In the genomic region with DNA sequence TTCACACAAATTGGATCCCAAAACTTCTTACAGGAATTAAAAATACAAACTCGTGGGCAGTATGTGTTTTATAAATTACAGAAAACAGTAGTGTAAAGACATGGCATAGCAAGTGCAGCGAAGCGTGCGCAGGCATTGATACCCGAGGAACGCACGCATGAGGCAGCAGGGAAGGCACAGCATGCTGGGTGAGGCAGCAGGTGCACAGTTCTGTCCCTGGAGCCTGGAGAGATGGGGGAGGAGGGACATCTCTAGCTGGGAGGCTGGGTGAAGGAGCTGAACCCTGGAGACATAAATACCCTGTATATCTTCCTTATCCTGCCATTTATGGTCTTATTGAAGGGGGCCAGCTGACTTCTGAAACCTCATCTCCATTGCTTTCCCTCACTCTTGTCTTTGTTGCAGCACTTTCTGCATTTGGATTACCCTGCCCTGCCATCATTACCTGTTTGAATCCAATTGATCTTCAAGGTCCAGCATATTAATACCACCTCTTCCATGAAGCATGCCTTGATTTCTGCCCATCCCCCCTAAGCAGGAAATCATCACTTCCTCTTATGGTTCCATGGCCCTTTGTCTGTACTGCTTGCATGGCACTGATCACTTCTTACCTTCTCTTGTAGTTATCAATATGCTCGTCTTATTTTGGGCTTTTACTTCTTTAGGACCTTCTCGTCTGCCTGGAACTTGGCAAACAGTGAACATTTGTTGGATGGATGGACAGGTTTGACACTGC, we compare ENCODE assay signal across 11 cellular contexts. TPM values are rescaled to one million over a fixed set of nuclear protein-coding genes. Genes with fewer than 3 reads are reported as not detected.
DNase-seq lines count a peak whose midpoint lies in the region; ATAC-seq and TF ChIP-seq lines count a peak whose summit lies in the region.
"Had no signal": no experiment of that assay in that cellular context is flagged by ENCODE, and none has a peak within 500 bp of the region (broad histone marks: within the 10 kb centered on the region; RNA-seq: fewer than 3 reads in every experiment).

No MANE protein-coding gene starts in this region.

- CTCF ChIA-PET in activated naive CD4-positive, alpha-beta T cell treated with anti-CD3 and anti-CD28 coated beads, Interleukin-2, amount 10 ng/mL, durations not matched to agents 7 days and 5 days (lab: Charles Lee) = no interaction called here
- CTCF ChIA-PET in PC-3 (lab: Charles Lee) = no interaction called here

- 79 to 81% methylated on average over 9 of the region's 9 CpGs for WGBS in testis, 2 donors

- no peak for TF ChIP-seq CTCF in endothelial cell (IDR thresholded peaks at IDR 0.05; ENCODE audit: unreplicated experiment)
- no peak for TF ChIP-seq CTCF in testis (IDR thresholded peaks at IDR 0.05)
- TF ChIP-seq CTCF in PC-3 (conservative IDR thresholded peaks at IDR 0.05; ENCODE audit: low read depth, low read length) = no peak

- H3K36me3 ChIP-seq in testis (ENCODE audit: low read depth, missing control alignments) = no peaks in the 10 kb centered on the region
- H3K36me3 ChIP-seq in PC-3 (ENCODE audit: low read depth, low read length) = no peaks in the 10 kb centered on the region; the same call in 1 of the 2 replicates

- POLR2A ChIA-PET in PC-3 (lab: Charles Lee; ENCODE audit: unreplicated experiment) = no interaction called here

- DNase-seq in activated naive CD4-positive, alpha-beta T cell treated with anti-CD3 and anti-CD28 coated beads, Interleukin-2, amount 10 ng/mL, durations not matched to agents 7 days and 5 days = no peak
- DNase-seq in activated naive CD4-positive, alpha-beta T cell treated with anti-CD3 and anti-CD28 coated beads, Interleukin-2, amount 50 U/mL, for 72 hours (ENCODE audit: low spot score in 2 of 2) = no peak
- DNase-seq in NCI-H2171 treated with DMSO at 0.1 percent for 48 hours (lab: John Stamatoyannopoulos, UW) (peak; percentile 65), endothelial cell (ENCODE audit: low spot score) (no peak), testis (peak; percentile 57), PC-3 (no peak), ecto neural progenitor cell (ENCODE audit: low spot score) (no peak)
- DNase-seq: activated CD4-positive, CD25-positive, alpha-beta regulatory T cell treated with anti-CD3 and anti-CD28 coated beads, Interleukin-2, amount 50 U/mL, for 72 hours; activated T-cell treated with anti-CD3 and anti-CD28 coated beads, Interleukin-2, amount 50 U/mL, for 48 hours; occipital lobe had no signal

- H3K9me3 Mint-ChIP-seq in activated naive CD4-positive, alpha-beta T cell treated with anti-CD3 and anti-CD28 coated beads, Interleukin-2, amount 10 ng/mL, durations not matched to agents 7 days and 5 days = peaks cover 3% of the 10 kb centered on the region
- H3K9me3 Mint-ChIP-seq in activated naive CD4-positive, alpha-beta T cell treated with anti-CD3 and anti-CD28 coated beads, Interleukin-2, amount 50 U/mL, for 72 hours = peaks cover 0 to 4% of the 10 kb centered on the region in 2 donors
- no peaks in the 10 kb centered on the region for H3K9me3 Mint-ChIP-seq in endothelial cell (ENCODE audit: unreplicated experiment)

- ATAC-seq in activated naive CD4-positive, alpha-beta T cell treated with anti-CD3 and anti-CD28 coated beads, Interleukin-2, amount 50 U/mL, for 72 hours = no peak
- ATAC-seq in GM19463 (IDR thresholded peaks at IDR 0.05; ENCODE audit: unreplicated experiment) (no peak), PC-3 (no peak)

- H3K9me2 ChIP-seq in PC-3 (replicated peaks; ENCODE audit: low read length) = no peaks in the 10 kb centered on the region

- no peak overlapping the region for H3K9ac ChIP-seq in PC-3 (ENCODE audit: low read length)

- peak overlapping the region; percentile 0 for H3K27ac Mint-ChIP-seq in activated naive CD4-positive, alpha-beta T cell treated with anti-CD3 and anti-CD28 coated beads, Interleukin-2, amount 10 ng/mL, durations not matched to agents 7 days and 5 days
- H3K27ac Mint-ChIP-seq in activated naive CD4-positive, alpha-beta T cell treated with anti-CD3 and anti-CD28 coated beads, Interleukin-2, amount 50 U/mL, for 72 hours = no peak overlapping the region
- H3K27ac Mint-ChIP-seq in endothelial cell (ENCODE audit: unreplicated experiment) = peak overlapping the region; percentile 81

- no peaks in the 10 kb centered on the region for H3K27me3 Mint-ChIP-seq in activated naive CD4-positive, alpha-beta T cell treated with anti-CD3 and anti-CD28 coated beads, Interleukin-2, amount 10 ng/mL, durations not matched to agents 7 days and 5 days
- peaks cover 1% of the 10 kb centered on the region for H3K27me3 Mint-ChIP-seq in endothelial cell (ENCODE audit: unreplicated experiment)

- BruUV-seq in PC-3 (replicated peaks; lab: Mats Ljungman, UMichigan) = no TSS peak

- H3K27me3 ChIP-seq in testis (no peaks in the 10 kb centered on the region), PC-3 (ENCODE audit: low read length) (no peaks in the 10 kb centered on the region)

- H3K4me1 Mint-ChIP-seq in activated naive CD4-positive, alpha-beta T cell treated with anti-CD3 and anti-CD28 coated beads, Interleukin-2, amount 10 ng/mL, durations not matched to agents 7 days and 5 days = peaks cover 74% of the 10 kb centered on the region
- H3K4me1 Mint-ChIP-seq in endothelial cell (ENCODE audit: unreplicated experiment) = peaks cover 45% of the 10 kb centered on the region

- H3F3A ChIP-seq in PC-3 (ENCODE audit: low read length, unreplicated experiment) = no peaks in the 10 kb centered on the region

- H3K4me1 ChIP-seq in testis = peaks cover 7% of the 10 kb centered on the region
- H3K4me1 ChIP-seq in PC-3 (ENCODE audit: insufficient read depth, low read length) = peaks cover 33% of the 10 kb centered on the region

- no peak for TF ChIP-seq POLR2A in testis (IDR thresholded peaks at IDR 0.05)

- H3K36me3 Mint-ChIP-seq in activated naive CD4-positive, alpha-beta T cell treated with anti-CD3 and anti-CD28 coated beads, Interleukin-2, amount 10 ng/mL, durations not matched to agents 7 days and 5 days = peaks cover 53% of the 10 kb centered on the region
- H3K36me3 Mint-ChIP-seq in activated naive CD4-positive, alpha-beta T cell treated with anti-CD3 and anti-CD28 coated beads, Interleukin-2, amount 50 U/mL, for 72 hours = peaks cover 0 to 58% of the 10 kb centered on the region in 2 donors
- H3K36me3 Mint-ChIP-seq in endothelial cell (ENCODE audit: low read depth, unreplicated experiment) = peaks cover 22% of the 10 kb centered on the region

- H4K20me1 ChIP-seq in PC-3 (ENCODE audit: low read length) = peaks cover 6% of the 10 kb centered on the region; the same call in 1 of the 2 replicates

- H3K4me3 ChIP-seq in testis = no peak overlapping the region
- H3K4me3 ChIP-seq in PC-3 (ENCODE audit: low read length) = no peak overlapping the region

- no peak overlapping the region for H3K4me2 ChIP-seq in PC-3 (ENCODE audit: low read length)

- H3K9me3 ChIP-seq in testis = no peaks in the 10 kb centered on the region
- H3K9me3 ChIP-seq in PC-3 (ENCODE audit: low read length) = no peaks in the 10 kb centered on the region

- H2AFZ ChIP-seq in PC-3 (ENCODE audit: low read length) = no peak overlapping the region

- peaks cover 72% of the 10 kb centered on the region for H3K79me2 ChIP-seq in PC-3 (ENCODE audit: low read length)

- intact Hi-C loops in testis (cut with DNase I; ENCODE audit: low total_unique reads) = no loop called here
- intact Hi-C loops in PC-3 (cut with micrococcal nuclease) = no loop called here

- no peak overlapping the region for H3K4me3 Mint-ChIP-seq in activated naive CD4-positive, alpha-beta T cell treated with anti-CD3 and anti-CD28 coated beads, Interleukin-2, amount 10 ng/mL, durations not matched to agents 7 days and 5 days
- peak overlapping the region; percentile 19 for H3K4me3 Mint-ChIP-seq in endothelial cell (ENCODE audit: unreplicated experiment)

- H3K27ac ChIP-seq in testis (no peak overlapping the region), PC-3 (ENCODE audit: low read length) (no peak overlapping the region)

RNA-seq across cellular contexts. Expression of gene LPP, which starts 20.5 kb away (rescaled TPM):
- 10 to 100 TPM; 52.7 to 53.4 TPM for total RNA-seq in activated naive CD4-positive, alpha-beta T cell treated with anti-CD3 and anti-CD28 coated beads, Interleukin-2, amount 50 U/mL, for 72 hours
- 181 TPM for total RNA-seq in endothelial cell (ENCODE audit: unreplicated experiment)
- 100 to 1,000 TPM in 1 of 2 donors, 10 to 100 TPM in 1; 89.9 to 132 TPM for total RNA-seq in testis
- polyA plus RNA-seq in testis (ENCODE audit: insufficient read depth, low read depth, low replicate concordance) = 135 TPM
- total RNA-seq in PC-3 (2014; rRNA removed) = 20.4 and 21.3 TPM in 2 replicates

Comparison
In these comparisons a context has a peak if more than half of its experiments do, and no peak if none do; other contexts are left out.
1. H3K27ac Mint-ChIP-seq: peak in activated naive CD4-positive, alpha-beta T cell treated with anti-CD3 and anti-CD28 coated beads, Interleukin-2, amount 10 ng/mL, durations not matched to agents 7 days and 5 days (single experiment) and endothelial cell (single experiment); none in activated naive CD4-positive, alpha-beta T cell treated with anti-CD3 and anti-CD28 coated beads, Interleukin-2, amount 50 U/mL, for 72 hours (0 of 2).
2. DNase-seq: peak in NCI-H2171 treated with DMSO at 0.1 percent for 48 hours (single experiment) and testis (single experiment); none in activated naive CD4-positive, alpha-beta T cell treated with anti-CD3 and anti-CD28 coated beads, Interleukin-2, amount 10 ng/mL, durations not matched to agents 7 days and 5 days (single experiment), activated naive CD4-positive, alpha-beta T cell treated with anti-CD3 and anti-CD28 coated beads, Interleukin-2, amount 50 U/mL, for 72 hours (0 of 2), endothelial cell (single experiment), PC-3 (single experiment) and ecto neural progenitor cell (single experiment).